1 cellular context compared by ENCODE assay signal in the genomic region with DNA sequence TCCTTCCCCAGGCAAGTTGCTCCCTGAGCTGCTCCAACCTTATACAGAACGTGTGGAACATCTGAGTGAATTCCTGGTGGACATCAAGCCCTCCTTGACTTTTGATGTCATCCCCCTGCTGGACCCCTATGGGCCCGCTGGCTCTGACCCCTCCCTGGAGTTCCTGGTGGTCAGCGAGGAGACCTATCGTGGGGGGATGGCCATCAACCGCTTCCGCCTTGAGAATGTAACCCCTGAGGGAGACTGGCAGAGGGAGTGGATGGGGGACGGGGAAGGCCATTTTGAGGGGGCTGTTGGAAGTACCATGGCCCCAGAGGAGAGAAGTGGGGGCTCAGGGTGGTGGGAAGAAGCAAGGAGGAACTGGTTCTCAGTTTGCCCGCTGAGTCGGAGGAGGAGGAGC.
TF ChIP-seq lines count a peak whose summit lies in the region.

No MANE protein-coding gene starts in this region.

TF ChIP-seq in GM12878, 131 proteins besides CTCF, POLR2A, EP300 and RAD21:
- no peak for TF ChIP-seq SREBF2 (IDR thresholded peaks at IDR 0.05; ENCODE audit: low read length)
- no peak for TF ChIP-seq WRNIP1 (IDR thresholded peaks at IDR 0.05; ENCODE audit: borderline replicate concordance, low read depth, low read length)
- TF ChIP-seq TCF7 (IDR thresholded peaks at IDR 0.05; ENCODE audit: borderline replicate concordance), result no peak
- no peak for TF ChIP-seq SMAD1 (IDR thresholded peaks at IDR 0.05; ENCODE audit: low read depth, partially characterized antibody)
- TF ChIP-seq BHLHE40 (IDR thresholded peaks at IDR 0.05; ENCODE audit: borderline replicate concordance in 1 of 2, low read depth in 2 of 2, low read length in 1 of 2), result no peak
- TF ChIP-seq MYC (IDR thresholded peaks at IDR 0.05; ENCODE audit: insufficient read depth, insufficient read length, insufficient replicate concordance, low read length, severe bottlenecking), result no peak
- TF ChIP-seq, protein P1, sequence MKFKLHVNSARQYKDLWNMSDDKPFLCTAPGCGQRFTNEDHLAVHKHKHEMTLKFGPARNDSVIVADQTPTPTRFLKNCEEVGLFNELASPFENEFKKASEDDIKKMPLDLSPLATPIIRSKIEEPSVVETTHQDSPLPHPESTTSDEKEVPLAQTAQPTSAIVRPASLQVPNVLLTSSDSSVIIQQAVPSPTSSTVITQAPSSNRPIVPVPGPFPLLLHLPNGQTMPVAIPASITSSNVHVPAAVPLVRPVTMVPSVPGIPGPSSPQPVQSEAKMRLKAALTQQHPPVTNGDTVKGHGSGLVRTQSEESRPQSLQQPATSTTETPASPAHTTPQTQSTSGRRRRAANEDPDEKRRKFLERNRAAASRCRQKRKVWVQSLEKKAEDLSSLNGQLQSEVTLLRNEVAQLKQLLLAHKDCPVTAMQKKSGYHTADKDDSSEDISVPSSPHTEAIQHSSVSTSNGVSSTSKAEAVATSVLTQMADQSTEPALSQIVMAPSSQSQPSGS (IDR thresholded peaks at IDR 0.05; ENCODE audit: low read length), result no peak
- TF ChIP-seq JUNB (IDR thresholded peaks at IDR 0.05), result no peak
